15 cellular contexts compared by ENCODE assay signal in the genomic region with DNA sequence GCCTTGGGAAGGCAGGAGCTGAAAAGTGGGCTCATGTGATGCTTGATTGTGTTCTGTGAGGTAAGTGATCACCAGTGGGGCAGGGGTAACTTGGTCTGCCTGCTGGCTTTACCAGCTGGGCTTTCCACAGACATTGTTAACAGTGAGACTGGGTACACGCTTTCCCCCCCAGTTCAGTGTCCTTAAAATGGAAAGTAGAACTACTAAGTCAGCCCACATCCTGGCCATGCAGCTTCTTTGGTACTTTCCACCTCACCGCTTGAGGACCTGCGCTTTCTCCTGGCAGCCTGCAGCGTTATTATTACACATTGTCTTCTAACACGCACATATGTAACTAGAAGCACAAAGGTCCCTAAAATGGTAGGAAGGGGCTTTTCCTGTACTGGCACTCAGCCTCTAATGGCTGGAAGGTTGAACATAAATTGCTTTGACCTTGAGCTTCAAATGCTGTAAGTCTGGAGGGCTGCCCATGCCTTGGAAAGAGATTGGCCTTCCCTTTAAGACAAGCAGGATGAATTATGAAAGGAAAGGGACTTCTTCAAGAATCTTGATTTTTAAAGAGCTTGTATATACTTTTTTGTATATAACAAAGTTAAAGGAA.
DNase-seq lines count a peak whose midpoint lies in the region; ATAC-seq, FAIRE-seq and TF ChIP-seq lines count a peak whose summit lies in the region.
"Had no signal": no experiment of that assay in that cellular context is flagged by ENCODE, and none has a peak within 500 bp of the region (broad histone marks: within the 10 kb centered on the region; RNA-seq: fewer than 3 reads in every experiment).

No MANE protein-coding gene starts in this region.

- H3K27me3 ChIP-seq in GM06990 (replicated peaks; ENCODE audit: control insufficient read depth, insufficient read depth, low read length) (no peaks in the 10 kb centered on the region), pancreas (no peaks in the 10 kb centered on the region)
- H3K27me3 ChIP-seq: upper lobe of left lung had no signal

- H3K4me1 ChIP-seq in pancreas, result no peaks in the 10 kb centered on the region
- H3K4me1 ChIP-seq: upper lobe of left lung had no signal

- CTCF ChIA-PET in Calu3 (lab: Charles Lee), result no interaction called here

- H3K27me3 Mint-ChIP-seq in Calu3 (ENCODE audit: unreplicated experiment), result peaks cover 83% of the 10 kb centered on the region
- peaks cover 24% of the 10 kb centered on the region for H3K27me3 Mint-ChIP-seq in activated T-cell treated with anti-CD3 and anti-CD28 coated beads, Interleukin-2, amount 50 U/mL, for 24 hours

- no peaks in the 10 kb centered on the region for H3K4me1 Mint-ChIP-seq in Calu3 (ENCODE audit: low read depth, unreplicated experiment)
- H3K4me1 Mint-ChIP-seq in activated T-cell treated with anti-CD3 and anti-CD28 coated beads, Interleukin-2, amount 50 U/mL, for 24 hours (ENCODE audit: low read depth), result no peaks in the 10 kb centered on the region

- H3K36me3 ChIP-seq in GM06990 (ENCODE audit: control insufficient read depth, insufficient read depth, low read length) (no peaks in the 10 kb centered on the region), pancreas (no peaks in the 10 kb centered on the region)
- H3K36me3 ChIP-seq: left ventricle myocardium inferior, upper lobe of left lung had no signal

- DNase-seq in GM06990 (ENCODE audit: extremely low read depth, insufficient read length), result peak; percentile 69
- no peak for DNase-seq in Calu3
- DNase-seq in NCI-H2171 treated with DMSO at 0.1 percent for 48 hours (lab: John Stamatoyannopoulos, UW), result no peak
- DNase-seq in pancreas, result no peak
- DNase-seq in activated T-cell treated with anti-CD3 and anti-CD28 coated beads, Interleukin-2, amount 50 U/mL, for 24 hours, result no peak
- DNase-seq: GOT3; left ventricle myocardium inferior; NCI-H1436 treated with DMSO at 0.1 percent for 48 hours; NK-92 treated with Interleukin-12 subunit alpha and Interleukin-12 subunit beta, amount 100 ng/mL, for 24 hours; upper lobe of left lung had no signal

- no peak overlapping the region for H3K27ac Mint-ChIP-seq in Calu3 (ENCODE audit: unreplicated experiment)
- no peak overlapping the region for H3K27ac Mint-ChIP-seq in activated T-cell treated with anti-CD3 and anti-CD28 coated beads, Interleukin-2, amount 50 U/mL, for 24 hours
- H3K27ac Mint-ChIP-seq: activated T-helper 1 cell treated with anti-CD3 and anti-CD28 coated beads, Interleukin-12 subunit alpha, Interleukin-12 subunit beta, Interleukin-2, Interleukin-4 antibody, amounts not matched to agents 30 ng/mL and 10 ng/mL and 1 ng/mL, durations not matched to agents 14 hours and 24 hours and 36 hours had no signal

- H3K27ac ChIP-seq in pancreas, result no peak overlapping the region
- H3K27ac ChIP-seq: left ventricle myocardium inferior, upper lobe of left lung had no signal

- no peak for FAIRE-seq in pancreas (lab: Jason Lieb, UNC)

- H3K4me3 ChIP-seq in GM06990 (replicated peaks; ENCODE audit: low read depth, low read length), result no peak overlapping the region
- no peak overlapping the region for H3K4me3 ChIP-seq in pancreas
- H3K4me3 ChIP-seq: left ventricle myocardium inferior, upper lobe of left lung had no signal

- H3K36me3 Mint-ChIP-seq in Calu3 (ENCODE audit: insufficient read depth, unreplicated experiment), result no peaks in the 10 kb centered on the region
- H3K36me3 Mint-ChIP-seq in activated T-cell treated with anti-CD3 and anti-CD28 coated beads, Interleukin-2, amount 50 U/mL, for 24 hours (ENCODE audit: low read depth), result no peaks in the 10 kb centered on the region

- intact Hi-C loops in Calu3 (cut with micrococcal nuclease; ENCODE audit: unreplicated experiment), result no loop called here
- intact Hi-C loops in pancreas (cut with DNase I), result no loop called here

- no peak for TF ChIP-seq CTCF in GM06990 (IDR thresholded peaks at IDR 0.05; ENCODE audit: insufficient read depth, low read length, poor library complexity, severe bottlenecking)
- TF ChIP-seq CTCF in Calu3 (IDR thresholded peaks at IDR 0.05; ENCODE audit: unreplicated experiment), result no peak
- TF ChIP-seq CTCF in pancreas (IDR thresholded peaks at IDR 0.05), result no peak

- H3K4me3 Mint-ChIP-seq in Calu3 (ENCODE audit: low read depth, unreplicated experiment), result no peak overlapping the region
- H3K4me3 Mint-ChIP-seq in activated T-cell treated with anti-CD3 and anti-CD28 coated beads, Interleukin-2, amount 50 U/mL, for 24 hours, result no peak overlapping the region
- H3K4me3 Mint-ChIP-seq: activated T-helper 1 cell treated with anti-CD3 and anti-CD28 coated beads, Interleukin-12 subunit alpha, Interleukin-12 subunit beta, Interleukin-2, Interleukin-4 antibody, amounts not matched to agents 30 ng/mL and 10 ng/mL and 1 ng/mL, durations not matched to agents 14 hours and 24 hours and 36 hours had no signal

- WGBS in pancreas, 2 donors, result 73 to 85% methylated on average over 5 of the region's 5 CpGs

- no TSS peak for BruUV-seq in Calu3 (replicated peaks; lab: Mats Ljungman, UMichigan)

- H3K9me3 Mint-ChIP-seq in Calu3 (ENCODE audit: low read depth, unreplicated experiment), result no peaks in the 10 kb centered on the region
- no peaks in the 10 kb centered on the region for H3K9me3 Mint-ChIP-seq in activated T-cell treated with anti-CD3 and anti-CD28 coated beads, Interleukin-2, amount 50 U/mL, for 24 hours
- H3K9me3 Mint-ChIP-seq: activated T-helper 1 cell treated with anti-CD3 and anti-CD28 coated beads, Interleukin-12 subunit alpha, Interleukin-12 subunit beta, Interleukin-2, Interleukin-4 antibody, amounts not matched to agents 30 ng/mL and 10 ng/mL and 1 ng/mL, durations not matched to agents 14 hours and 24 hours and 36 hours had no signal

- H3K9me3 ChIP-seq in pancreas, result no peaks in the 10 kb centered on the region
- H3K9me3 ChIP-seq: left ventricle myocardium inferior, upper lobe of left lung had no signal

- ATAC-seq in GM19023 (IDR thresholded peaks at IDR 0.05; ENCODE audit: unreplicated experiment), result peak; percentile 93
- ATAC-seq in GM21723 (IDR thresholded peaks at IDR 0.05; ENCODE audit: unreplicated experiment), result peak; percentile 96
- peak; percentile 84 for ATAC-seq in HG03159 (IDR thresholded peaks at IDR 0.05; ENCODE audit: unreplicated experiment)
- no peak for ATAC-seq in pancreas
- ATAC-seq: SK-N-SH treated with all-trans-retinoic acid at 6 μM for 48 hours had no signal

Comparison
In these comparisons a context has a peak if more than half of its experiments do, and no peak if none do; other contexts are left out.
1. ATAC-seq: peak in GM19023 (single experiment), GM21723 (single experiment) and HG03159 (single experiment); none in pancreas (0 of 4).